Comparison of ENCODE assay signal across 16 cellular contexts in genomic region chr5:103862398-103862797, GRCh38.
DNase-seq lines count a peak whose midpoint lies in the region; ATAC-seq and TF ChIP-seq lines count a peak whose summit lies in the region.
"Had no signal": no experiment of that assay in that cellular context is flagged by ENCODE, and none has a peak within 500 bp of the region (broad histone marks: within the 10 kb centered on the region; RNA-seq: fewer than 3 reads in every experiment).

No MANE protein-coding gene starts in this region.

- TF ChIP-seq POLR2A in Peyer's patch (IDR thresholded peaks at IDR 0.05): no peak

- no peak for TF ChIP-seq RAD21 in SK-N-SH (IDR thresholded peaks at IDR 0.05; ENCODE audit: low read length)

- 85% methylated on average over 3 of the region's 3 CpGs for WGBS in SK-N-SH (ENCODE audit: low lambda C conversion rate)

- POLR2A ChIA-PET in SK-N-SH (lab: Yijun Ruan, JAX): no interaction called here

- no peaks in the 10 kb centered on the region for H3K79me2 ChIP-seq in SK-N-SH (ENCODE audit: insufficient read depth)

- no peaks in the 10 kb centered on the region for H3K9me3 ChIP-seq in SK-N-SH
- H3K9me3 ChIP-seq in Peyer's patch: no peaks in the 10 kb centered on the region
- H3K9me3 ChIP-seq: BLaER1 treated with 17β-estradiol and CSF1 and Interleukin-3, amounts not matched to agents 10 nM and 100 nM had no signal

- H3K4me2 ChIP-seq in SK-N-SH: no peak overlapping the region
- H3K4me2 ChIP-seq: BLaER1 treated with 17β-estradiol and CSF1 and Interleukin-3, amounts not matched to agents 10 nM and 100 nM; GM23338 had no signal

- H3F3A ChIP-seq in SK-N-SH (replicated peaks; ENCODE audit: insufficient read depth): no peaks in the 10 kb centered on the region

- no peak for TF ChIP-seq EP300 in SK-N-SH (IDR thresholded peaks at IDR 0.05; ENCODE audit: borderline replicate concordance in 1 of 2, low read depth in 1 of 2, low read length in 1 of 2)

- H3K9ac ChIP-seq in SK-N-SH: no peak overlapping the region
- H3K9ac ChIP-seq: BLaER1 treated with 17β-estradiol and CSF1 and Interleukin-3, amounts not matched to agents 10 nM and 100 nM had no signal

- H4K20me1 ChIP-seq in SK-N-SH (ENCODE audit: insufficient read depth): no peaks in the 10 kb centered on the region
- H4K20me1 ChIP-seq: BLaER1 treated with 17β-estradiol and CSF1 and Interleukin-3, amounts not matched to agents 10 nM and 100 nM had no signal

- H3K4me3 ChIP-seq in SK-N-SH (ENCODE audit: low read depth in 2 of 2, low read length in 1 of 2) (no peak overlapping the region), choroid plexus epithelial cell (ENCODE audit: low read depth, low read length) (no peak overlapping the region), Peyer's patch (no peak overlapping the region)
- H3K4me3 ChIP-seq: BLaER1 treated with 17β-estradiol and CSF1 and Interleukin-3, amounts not matched to agents 10 nM and 100 nM; GM12878; GM23338 had no signal

- no peaks in the 10 kb centered on the region for H3K9me2 ChIP-seq in SK-N-SH

- no peak for TF ChIP-seq CTCF in SK-N-SH (IDR thresholded peaks at IDR 0.05)
- no peak for TF ChIP-seq CTCF in choroid plexus epithelial cell (conservative IDR thresholded peaks at IDR 0.05; ENCODE audit: low read depth, low read length)
- TF ChIP-seq CTCF in Peyer's patch (IDR thresholded peaks at IDR 0.05): no peak

- no peak overlapping the region for H2AFZ ChIP-seq in SK-N-SH (ENCODE audit: low read depth)
- H2AFZ ChIP-seq: GM23338 had no signal

- peaks cover 2 to 5% of the 10 kb centered on the region in 2 experiments; a peak in 3 of 4 replicates for H3K4me1 ChIP-seq in SK-N-SH (ENCODE audit: control insufficient read depth in 1 of 2, insufficient read depth in 2 of 2, low read depth in 1 of 2, low read length in 1 of 2)
- H3K4me1 ChIP-seq in Peyer's patch: no peaks in the 10 kb centered on the region
- H3K4me1 ChIP-seq: BLaER1 treated with 17β-estradiol and CSF1 and Interleukin-3, amounts not matched to agents 10 nM and 100 nM had no signal

- CTCF ChIA-PET in SK-N-SH (lab: Yijun Ruan, JAX): interaction anchor here (0.7 kb wide), 1 partner anchor 18 kb away, joined by 3 read pairs; no protein-coding TSS in a partner anchor

- H3K27ac ChIP-seq in SK-N-SH (ENCODE audit: low read depth in 2 of 2, low read length in 1 of 2) (no peak overlapping the region), Peyer's patch (no peak overlapping the region)
- H3K27ac ChIP-seq: 22Rv1; BLaER1 treated with 17β-estradiol and CSF1 and Interleukin-3, amounts not matched to agents 10 nM and 100 nM had no signal

- H3K36me3 ChIP-seq in SK-N-SH (replicated peaks in 1 of 2; ENCODE audit: control insufficient read depth in 1 of 2, insufficient read depth in 2 of 2, low read length in 1 of 2): no peaks in the 10 kb centered on the region
- H3K36me3 ChIP-seq in Peyer's patch: no peaks in the 10 kb centered on the region
- H3K36me3 ChIP-seq: BLaER1 treated with 17β-estradiol and CSF1 and Interleukin-3, amounts not matched to agents 10 nM and 100 nM had no signal

- no peak for ATAC-seq in SK-N-SH treated with all-trans-retinoic acid at 6 μM for 48 hours
- ATAC-seq in stimulated activated naive CD8-positive, alpha-beta T cell treated with anti-CD3 and anti-CD28 coated beads, Interleukin-15, Interleukin-2, amounts not matched to agents 100 U/mL and 50 U/mL, for 24 hours: no peak
- ATAC-seq: GM12878, GM23338 had no signal

- H3K27me3 ChIP-seq in SK-N-SH (ENCODE audit: insufficient read depth) (no peaks in the 10 kb centered on the region), Peyer's patch (no peaks in the 10 kb centered on the region)
- H3K27me3 ChIP-seq: BLaER1 treated with 17β-estradiol and CSF1 and Interleukin-3, amounts not matched to agents 10 nM and 100 nM had no signal

- DNase-seq in SK-N-SH (no peak), amniotic epithelial cell (ENCODE audit: low read depth) (peak; percentile 63), choroid plexus epithelial cell (ENCODE audit: low read depth) (peak; percentile 79), RKO (ENCODE audit: low spot score) (no peak), nucleus accumbens (lab: John Stamatoyannopoulos, UW) (no peak), Peyer's patch (no peak)
- no peak for DNase-seq in stimulated activated naive CD8-positive, alpha-beta T cell treated with anti-CD3 and anti-CD28 coated beads, Interleukin-15, Interleukin-2, amounts not matched to agents 100 U/mL and 50 U/mL, for 24 hours
- DNase-seq: ACHN; CD4-positive, CD25-positive, alpha-beta regulatory T cell; DMS53; H7 had no signal

TF ChIP-seq in SK-N-SH treated with all-trans-retinoic acid at 6 μM for 48 hours, 23 proteins besides CTCF, POLR2A, EP300 and RAD21:
- TF ChIP-seq RARB (CRISPR knock-in tag; IDR thresholded peaks at IDR 0.05) (no peak), ISL1 (CRISPR knock-in tag; IDR thresholded peaks at IDR 0.05) (0 out of 2 replicates have a peak, but pooled peaks have one; percentile 33), ZFP3 (CRISPR knock-in tag; IDR thresholded peaks at IDR 0.05) (no peak)

TF ChIP-seq in SK-N-SH, 30 proteins besides CTCF, POLR2A, EP300 and RAD21:
- TF ChIP-seq TAF1 (IDR thresholded peaks at IDR 0.05; ENCODE audit: borderline replicate concordance, low read depth, low read length): no peak
- no peak for TF ChIP-seq PBX3 (IDR thresholded peaks at IDR 0.05)
- no peak for TF ChIP-seq MXI1 (IDR thresholded peaks at IDR 0.05; ENCODE audit: low read depth, low read length)
- no peak for TF ChIP-seq TCF12 (IDR thresholded peaks at IDR 0.05)
- TF ChIP-seq MEF2A (IDR thresholded peaks at IDR 0.05; ENCODE audit: borderline replicate concordance, low read depth): no peak
- TF ChIP-seq, protein P1, sequence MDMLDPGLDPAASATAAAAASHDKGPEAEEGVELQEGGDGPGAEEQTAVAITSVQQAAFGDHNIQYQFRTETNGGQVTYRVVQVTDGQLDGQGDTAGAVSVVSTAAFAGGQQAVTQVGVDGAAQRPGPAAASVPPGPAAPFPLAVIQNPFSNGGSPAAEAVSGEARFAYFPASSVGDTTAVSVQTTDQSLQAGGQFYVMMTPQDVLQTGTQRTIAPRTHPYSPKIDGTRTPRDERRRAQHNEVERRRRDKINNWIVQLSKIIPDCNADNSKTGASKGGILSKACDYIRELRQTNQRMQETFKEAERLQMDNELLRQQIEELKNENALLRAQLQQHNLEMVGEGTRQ (IDR thresholded peaks at IDR 0.05; ENCODE audit: borderline replicate concordance, low read depth, low read length): no peak
- TF ChIP-seq JUND (IDR thresholded peaks at IDR 0.05): no peak

Comparison
In these comparisons a context has a peak if more than half of its experiments do, and no peak if none do; other contexts are left out.
1. DNase-seq: peak in amniotic epithelial cell (single experiment) and choroid plexus epithelial cell (single experiment); none in SK-N-SH (single experiment), RKO (single experiment), nucleus accumbens (0 of 56), stimulated activated naive CD8-positive, alpha-beta T cell treated with anti-CD3 and anti-CD28 coated beads, Interleukin-15, Interleukin-2, amounts not matched to agents 100 U/mL and 50 U/mL, for 24 hours (single experiment) and Peyer's patch (0 of 3).